In the genomic region with DNA sequence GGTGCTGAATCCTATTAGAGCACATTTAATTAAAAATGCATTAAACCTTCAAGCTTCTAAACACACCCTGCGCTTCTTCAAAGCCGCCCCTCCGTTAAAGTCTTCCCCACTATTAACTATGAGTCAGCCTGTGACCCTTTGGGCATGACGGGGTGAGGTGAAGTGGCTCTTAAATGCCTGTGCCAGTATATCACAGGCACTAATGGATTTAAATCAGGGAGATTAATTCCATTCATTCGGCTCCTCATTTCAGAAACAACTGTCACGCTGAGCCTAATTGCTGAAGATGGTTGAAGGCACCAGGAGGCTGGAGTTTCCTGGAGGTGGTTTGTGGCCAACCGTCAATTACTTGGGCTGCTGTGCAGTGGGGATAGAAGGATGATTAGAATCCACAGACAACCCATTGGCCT, we compare ENCODE assay signal across 12 cellular contexts.
A peak's percentile ranks its signal among the peaks of the same experiment; 100 is the strongest.
DNase-seq lines count a peak whose midpoint lies in the region; ATAC-seq and TF ChIP-seq lines count a peak whose summit lies in the region.
"Had no signal": no experiment of that assay in that cellular context is flagged by ENCODE, and none has a peak within 500 bp of the region (broad histone marks: within the 10 kb centered on the region; RNA-seq: fewer than 3 reads in every experiment).

No MANE protein-coding gene starts in this region.

- H3K4me3 Mint-ChIP-seq in MCF 10A (ENCODE audit: unreplicated experiment): no peak overlapping the region
- H3K4me3 Mint-ChIP-seq: activated CD8-positive, alpha-beta memory T cell treated with anti-CD3 and anti-CD28 coated beads, Interleukin-2, amount 10 ng/mL, durations not matched to agents 7 days and 5 days; natural killer cell treated with Interleukin-12 subunit alpha and Interleukin-12 subunit beta and Interleukin-15 and Interleukin-18, amount 100 ng/mL, for 72 hours; T-helper 2 cell treated with Interferon-gamma antibody and Interleukin-4, amounts not matched to agents 5 μg/mL and 100 μg/mL, for 36 hours had no signal

- H3K4me1 ChIP-seq in breast epithelium (no peaks in the 10 kb centered on the region), Panc1 (ENCODE audit: control insufficient read depth, insufficient read depth, low read length) (peaks cover 40% of the 10 kb centered on the region), iPS-18a (ENCODE audit: control insufficient read depth, low read depth, low read length) (peaks cover 29% of the 10 kb centered on the region), OCI-LY7 (ENCODE audit: insufficient read depth, low read length, poor library complexity, severe bottlenecking) (no peaks in the 10 kb centered on the region)

- H2AFZ ChIP-seq in OCI-LY7 (ENCODE audit: low read length): no peak overlapping the region

- peak overlapping the region; percentile 26 for H3K9ac ChIP-seq in iPS-18a (ENCODE audit: low read length)

- H3K4me2 ChIP-seq in OCI-LY7 (ENCODE audit: low read length): no peak overlapping the region

- H3K9me3 ChIP-seq in breast epithelium (no peaks in the 10 kb centered on the region), Panc1 (ENCODE audit: control insufficient read depth, insufficient read depth, low read depth, low read length) (no peaks in the 10 kb centered on the region), iPS-18a (ENCODE audit: control insufficient read depth, low read depth, low read length) (no peaks in the 10 kb centered on the region), OCI-LY7 (ENCODE audit: low read length) (no peaks in the 10 kb centered on the region)

- H3K9me2 ChIP-seq in OCI-LY7 (ENCODE audit: insufficient read depth, low read length): no peaks in the 10 kb centered on the region

- H3K36me3 ChIP-seq in breast epithelium: no peaks in the 10 kb centered on the region
- H3K36me3 ChIP-seq in Panc1 (ENCODE audit: control insufficient read depth, insufficient read depth, low read length): no peaks in the 10 kb centered on the region
- H3K36me3 ChIP-seq in iPS-18a (ENCODE audit: control insufficient read depth, low read depth, low read length): no peaks in the 10 kb centered on the region
- H3K36me3 ChIP-seq in OCI-LY7 (ENCODE audit: insufficient read depth, low read length): no peaks in the 10 kb centered on the region

- H3K4me3 ChIP-seq in breast epithelium (no peak overlapping the region), Panc1 (ENCODE audit: low read depth in 2 of 2, low read length in 2 of 2) (no peak overlapping the region), iPS-18a (ENCODE audit: low read length) (no peak overlapping the region), OCI-LY7 (ENCODE audit: low read depth, low read length, poor library complexity, severe bottlenecking) (no peak overlapping the region)

- TF ChIP-seq CTCF in MCF 10A (IDR thresholded peaks at IDR 0.05; ENCODE audit: unreplicated experiment) (no peak), breast epithelium (IDR thresholded peaks at IDR 0.05) (no peak), Panc1 (IDR thresholded peaks at IDR 0.05) (no peak), OCI-LY7 (conservative IDR thresholded peaks at IDR 0.05; ENCODE audit: low read length) (no peak)

- no peaks in the 10 kb centered on the region for H3K36me3 Mint-ChIP-seq in MCF 10A (ENCODE audit: insufficient read depth, unreplicated experiment)
- H3K36me3 Mint-ChIP-seq: activated CD8-positive, alpha-beta memory T cell treated with anti-CD3 and anti-CD28 coated beads, Interleukin-2, amount 10 ng/mL, durations not matched to agents 7 days and 5 days; natural killer cell treated with Interleukin-12 subunit alpha and Interleukin-12 subunit beta and Interleukin-15 and Interleukin-18, amount 100 ng/mL, for 72 hours had no signal

- CTCF ChIA-PET in MCF 10A (lab: Yijun Ruan, JAX): interaction anchor here (0.6 to 2.0 kb wide), 2 partner anchors 28 to 376 kb away, joined by 3 to 5 read pairs; no protein-coding TSS in a partner anchor
- CTCF ChIA-PET in Panc1 (lab: Charles Lee): no interaction called here
- CTCF ChIA-PET in OCI-LY7 (lab: Charles Lee; ENCODE audit: unreplicated experiment): no interaction called here

- intact Hi-C loops in MCF 10A (cut with micrococcal nuclease): loop anchor here (1.0 to 10.0 kb wide), 4 partner anchors 26 to 303 kb away; no protein-coding TSS in a partner anchor
- intact Hi-C loops in breast epithelium (cut with DNase I; ENCODE audit: low total_unique reads): no loop called here
- intact Hi-C loops in Panc1 (cut with micrococcal nuclease; ENCODE audit: unreplicated experiment): loop anchor here (5.0 kb wide), 1 partner anchor 191 kb away; the partner anchor contains the start of gene MSX2
- intact Hi-C loops in OCI-LY7 (cut with micrococcal nuclease; ENCODE audit: unreplicated experiment): no loop called here

- no TSS peak for BruUV-seq in MCF 10A (replicated peaks; lab: Mats Ljungman, UMichigan)
- BruUV-seq in Panc1 (replicated peaks; lab: Mats Ljungman, UMichigan): no TSS peak
- BruUV-seq in OCI-LY7 (replicated peaks; lab: Mats Ljungman, UMichigan): no TSS peak

- no peaks in the 10 kb centered on the region for H3K79me2 ChIP-seq in OCI-LY7 (ENCODE audit: insufficient read depth, low read depth, low read length)

- no peak for ATAC-seq in Panc1
- ATAC-seq in HG02840 (IDR thresholded peaks at IDR 0.05; ENCODE audit: low FRiP score, unreplicated experiment): no peak
- ATAC-seq: activated CD8-positive, alpha-beta memory T cell treated with anti-CD3 and anti-CD28 coated beads, Interleukin-2, amount 10 ng/mL, durations not matched to agents 7 days and 5 days had no signal

- H3K27ac Mint-ChIP-seq in MCF 10A (ENCODE audit: low read depth, unreplicated experiment): peak overlapping the region; percentile 17
- H3K27ac Mint-ChIP-seq: activated CD8-positive, alpha-beta memory T cell treated with anti-CD3 and anti-CD28 coated beads, Interleukin-2, amount 10 ng/mL, durations not matched to agents 7 days and 5 days; natural killer cell treated with Interleukin-12 subunit alpha and Interleukin-12 subunit beta and Interleukin-15 and Interleukin-18, amount 100 ng/mL, for 72 hours; T-helper 2 cell treated with Interferon-gamma antibody and Interleukin-4, amounts not matched to agents 5 μg/mL and 100 μg/mL, for 36 hours had no signal

- no peak overlapping the region for H3K27ac ChIP-seq in breast epithelium
- peak overlapping the region; percentile 95 for H3K27ac ChIP-seq in Panc1 (ENCODE audit: low read length)
- no peak overlapping the region for H3K27ac ChIP-seq in iPS-18a (ENCODE audit: low read length)
- no peak overlapping the region for H3K27ac ChIP-seq in OCI-LY7 (ENCODE audit: low read depth, low read length, poor library complexity, severe bottlenecking)
- no peak overlapping the region for H3K27ac ChIP-seq in substantia nigra (ENCODE audit: low read depth, low read length, poor library complexity, severe bottlenecking)

- DNase-seq in MCF 10A (ENCODE audit: unreplicated experiment): peak; percentile 17
- no peak for DNase-seq in breast epithelium (ENCODE audit: low spot score in 2 of 2)
- DNase-seq in Panc1 (ENCODE audit: low read depth, low spot score): no peak
- no peak for DNase-seq in OCI-LY7 (ENCODE audit: low spot score)
- DNase-seq in substantia nigra (lab: John Stamatoyannopoulos, UW): no peak
- DNase-seq in DMS53 treated with DMSO at 0.1 percent for 48 hours (lab: John Stamatoyannopoulos, UW; ENCODE audit: unreplicated experiment): no peak
- DNase-seq: activated CD8-positive, alpha-beta memory T cell treated with anti-CD3 and anti-CD28 coated beads, Interleukin-2, amount 10 ng/mL, durations not matched to agents 7 days and 5 days; NCI-H146 had no signal

- in situ Hi-C loops in Panc1 (cut with HindIII; ENCODE audit: low pct_unique_long_range_greater_than_20kb, low sequenced_read_pairs): no loop called here

- TF ChIP-seq POLR2A in breast epithelium (IDR thresholded peaks at IDR 0.05): no peak

- H3K27me3 ChIP-seq in breast epithelium (no peaks in the 10 kb centered on the region), Panc1 (ENCODE audit: control insufficient read depth, insufficient read depth, low read length) (no peaks in the 10 kb centered on the region), iPS-18a (ENCODE audit: control insufficient read depth, insufficient read depth, low read length) (peaks cover 25% of the 10 kb centered on the region)

- H3K4me1 Mint-ChIP-seq in MCF 10A (ENCODE audit: insufficient read depth, unreplicated experiment): peaks cover 46% of the 10 kb centered on the region
- H3K4me1 Mint-ChIP-seq: activated CD8-positive, alpha-beta memory T cell treated with anti-CD3 and anti-CD28 coated beads, Interleukin-2, amount 10 ng/mL, durations not matched to agents 7 days and 5 days had no signal

- no peaks in the 10 kb centered on the region for H3K27me3 Mint-ChIP-seq in MCF 10A (ENCODE audit: insufficient read depth, unreplicated experiment)
- H3K27me3 Mint-ChIP-seq: activated CD8-positive, alpha-beta memory T cell treated with anti-CD3 and anti-CD28 coated beads, Interleukin-2, amount 10 ng/mL, durations not matched to agents 7 days and 5 days had no signal

- POLR2A ChIA-PET in MCF 10A (lab: Yijun Ruan, JAX) (interaction anchor here (0.6 to 0.7 kb wide), 2 partner anchors 109 to 486 kb away, joined by 3 to 4 read pairs; partner anchors contain the start of gene NSG2), Panc1 (lab: Charles Lee) (no interaction called here), OCI-LY7 (lab: Charles Lee) (no interaction called here)

- H3K9me3 Mint-ChIP-seq in MCF 10A (ENCODE audit: unreplicated experiment): no peaks in the 10 kb centered on the region
- H3K9me3 Mint-ChIP-seq: natural killer cell treated with Interleukin-12 subunit alpha and Interleukin-12 subunit beta and Interleukin-15 and Interleukin-18, amount 100 ng/mL, for 72 hours; T-helper 2 cell treated with Interferon-gamma antibody and Interleukin-4, amounts not matched to agents 5 μg/mL and 100 μg/mL, for 36 hours had no signal

- no peaks in the 10 kb centered on the region for H4K20me1 ChIP-seq in OCI-LY7 (ENCODE audit: insufficient read depth, low read length)

Comparison
In these comparisons a context has a peak if more than half of its experiments do, and no peak if none do; other contexts are left out.
1. intact Hi-C loops: an anchor here in MCF 10A (1.0 to 10.0 kb wide) and Panc1 (5.0 kb wide); none called in breast epithelium and OCI-LY7.